9 cellular contexts compared by ENCODE assay signal in genomic region chr3:58490860-58491501, GRCh38. TPM values are rescaled to one million over a fixed set of nuclear protein-coding genes. Genes with fewer than 3 reads are reported as not detected.
DNase-seq lines count a peak whose midpoint lies in the region; ATAC-seq, FAIRE-seq and TF ChIP-seq lines count a peak whose summit lies in the region.
"Had no signal": no experiment of that assay in that cellular context is flagged by ENCODE, and none has a peak within 500 bp of the region (broad histone marks: within the 10 kb centered on the region; RNA-seq: fewer than 3 reads in every experiment).

No MANE protein-coding gene starts in this region.

- 58% methylated on average over 19 of the region's 19 CpGs for WGBS in K562 (ENCODE audit: insufficient coverage, low coverage, missing lambda C conversion rate)
- 46% methylated on average over 9 of the region's 19 CpGs for WGBS in right lobe of liver (ENCODE audit: insufficient coverage, low coverage, low lambda C conversion rate, missing lambda C conversion rate)

- peak overlapping the region; percentile 39; the same call in 1 of the 3 replicates for H3K27ac ChIP-seq in K562 (ENCODE audit: extremely low read depth, low read depth, low read length)
- peak overlapping the region; percentile 50 to 60 (median 54) for H3K27ac ChIP-seq in right lobe of liver
- H3K27ac ChIP-seq in tibial artery: peak overlapping the region; percentile 80 to 87

- BruUV-seq in K562 (replicated peaks; lab: Mats Ljungman, UMichigan): no TSS peak

- peak overlapping the region; percentile 24 to 85; a peak in 3 of 4 replicates for H3K9ac ChIP-seq in K562 (ENCODE audit: insufficient read depth in 1 of 2, low read depth in 2 of 2, low read length in 2 of 2)

- no peaks in the 10 kb centered on the region for H3K9me1 ChIP-seq in K562 (ENCODE audit: control insufficient read depth, insufficient read depth, low read length)

- peak overlapping the region; percentile 83 for H3K4me2 ChIP-seq in K562 (ENCODE audit: insufficient read depth, low read length)

- intact Hi-C loops in K562 (cut with micrococcal nuclease) (loop anchor here (2.0 kb wide), 2 partner anchors 42 to 158 kb away; partner anchors contain the start of gene PXK), right lobe of liver (cut with DNase I) (loop anchor here (5.0 kb wide), 2 partner anchors 36 to 41 kb away; no protein-coding TSS in a partner anchor), tibial artery (cut with DNase I; ENCODE audit: low total_unique reads) (no loop called here)

- TF ChIP-seq CTCF in K562 (IDR thresholded peaks at IDR 0.05 in 2 of 3, conservative IDR thresholded peaks at IDR 0.05 in 1 of 3; ENCODE audit: insufficient read depth in 2 of 3, low read depth in 1 of 3, low read length in 3 of 3): no peak
- TF ChIP-seq CTCF in right lobe of liver (IDR thresholded peaks at IDR 0.05): no peak
- TF ChIP-seq CTCF in tibial artery (IDR thresholded peaks at IDR 0.05): no peak

- POLR2A ChIA-PET in K562 (lab: Yijun Ruan, JAX): interaction anchor here (0.6 to 1.7 kb wide), 2 partner anchors 109 to 184 kb away, joined by 3 to 5 read pairs; partner anchors contain the start of gene HTD2

- TF ChIP-seq POLR2A in K562 (conservative IDR thresholded peaks at IDR 0.05) (no peak), right lobe of liver (IDR thresholded peaks at IDR 0.05) (no peak)

- H3K4me1 ChIP-seq in K562 (replicated peaks in 1 of 2; ENCODE audit: control insufficient read depth in 2 of 2, insufficient read depth in 2 of 2, low read length in 2 of 2) (peaks cover 24 to 28% of the 10 kb centered on the region in 2 experiments; a peak in 4 of 5 replicates), right lobe of liver (peaks cover 0 to 46% (median 11%) of the 10 kb centered on the region in 4 donors), tibial artery (peaks cover 0 to 43% (median 29%) of the 10 kb centered on the region in 4 donors)

- ATAC-seq in K562: peak; percentile 5; the same call in 2 of the 3 replicates
- peak in 2 of 4 donors; percentile 2 to 5 for ATAC-seq in right lobe of liver
- ATAC-seq in GM19395 (IDR thresholded peaks at IDR 0.05; ENCODE audit: unreplicated experiment): no peak

- H3K9me3 ChIP-seq in K562 (replicated peaks; ENCODE audit: control insufficient read depth, insufficient read depth, low read depth, low read length) (no peaks in the 10 kb centered on the region), right lobe of liver (no peaks in the 10 kb centered on the region), tibial artery (no peaks in the 10 kb centered on the region)

- peak; percentile 26 for FAIRE-seq in K562 (lab: Jason Lieb, UNC)
- FAIRE-seq: D721Med had no signal

- H3K27me3 ChIP-seq in K562 (ENCODE audit: control insufficient read depth in 2 of 2, insufficient read depth in 2 of 2, low read length in 2 of 2) (no peaks in the 10 kb centered on the region), right lobe of liver (no peaks in the 10 kb centered on the region), tibial artery (no peaks in the 10 kb centered on the region)

- no peaks in the 10 kb centered on the region for H3K36me3 ChIP-seq in K562 (ENCODE audit: control insufficient read depth, insufficient read depth, low read length)
- no peaks in the 10 kb centered on the region for H3K36me3 ChIP-seq in right lobe of liver
- no peaks in the 10 kb centered on the region for H3K36me3 ChIP-seq in tibial artery

- H4K20me1 ChIP-seq in K562 (replicated peaks; ENCODE audit: control insufficient read depth, insufficient read depth, low read length): no peaks in the 10 kb centered on the region

- H3K4me3 ChIP-seq in K562: peak overlapping the region; percentile 38
- H3K4me3 ChIP-seq in right lobe of liver: peak overlapping the region; percentile 29 to 90 (median 47)
- peak overlapping the region; percentile 84 to 90 for H3K4me3 ChIP-seq in tibial artery

- no peak for TF ChIP-seq RAD21 in K562 (CRISPR knock-in tag; conservative IDR thresholded peaks at IDR 0.05 in 1 of 2, IDR thresholded peaks at IDR 0.05 in 1 of 2)

- H2AFZ ChIP-seq in K562 (ENCODE audit: low read depth, low read length): peak overlapping the region; percentile 84

- no peak for TF ChIP-seq EP300 in K562 (IDR thresholded peaks at IDR 0.05; ENCODE audit: low read length)

- peaks cover 17% of the 10 kb centered on the region; the same call in 2 of the 3 replicates for H3K79me2 ChIP-seq in K562 (ENCODE audit: control insufficient read depth, insufficient read depth, low read length)

- peak; percentile 61 for DNase-seq in activated CD8-positive, alpha-beta memory T cell treated with anti-CD3 and anti-CD28 coated beads for 24 hours
- DNase-seq in activated CD8-positive, alpha-beta memory T cell treated with anti-CD3 and anti-CD28 coated beads, Interleukin-2, amount 50 U/mL, for 48 hours: no peak
- DNase-seq in K562 (ENCODE audit: extremely low read depth in 1 of 4, low spot score in 3 of 4) (no peak), right lobe of liver (peak; percentile 50 to 72 (median 59)), tibial artery (peak; percentile 24 to 71), NCI-H1417 treated with DMSO at 0.1 percent for 48 hours (lab: John Stamatoyannopoulos, UW) (no peak), NCI-H82 treated with DMSO at 0.1 percent for 48 hours (lab: John Stamatoyannopoulos, UW; ENCODE audit: unreplicated experiment) (no peak)

- in situ Hi-C loops in K562 (cut with MboI): no loop called here

- CTCF ChIA-PET in K562 (lab: Yijun Ruan, JAX; ENCODE audit: low intra/inter-chr PET ratio): interaction anchor here (0.7 kb wide), 1 partner anchor 42 kb away, joined by 3 read pairs; no protein-coding TSS in a partner anchor

TF ChIP-seq in K562, 482 proteins besides CTCF, POLR2A, EP300 and RAD21 (continues in another document):
- no peak for TF ChIP-seq ARHGAP35 (IDR thresholded peaks at IDR 0.05; ENCODE audit: partially characterized antibody)

RNA-seq across cellular contexts. Expression of gene KCTD6, which starts 0.9 kb away (rescaled TPM):
- 7.6 and 24.0 TPM in 2 replicates for total RNA-seq in K562 (2011; cell fraction: chromatin; rRNA removed; ENCODE audit: low replicate concordance)
- 3.5 and 5.3 TPM in 2 replicates for total RNA-seq in K562 (2011; cell fraction: nucleolus; rRNA removed)
- 7.4 and 11.0 TPM in 2 replicates for total RNA-seq in K562 (2011; cell fraction: nucleoplasm; rRNA removed)
- total RNA-seq in K562 (2014; rRNA removed) (2.1 and 4.4 TPM in 2 replicates), K562 (2014; rRNA removed; fragmentation: Illumina TruSeq; extraction: Trizol) (3.7 and 5.1 TPM in 2 replicates), K562 (2015; rRNA removed; fragmentation: Illumina TruSeq; extraction: Trizol) (5.2 and 5.3 TPM in 2 replicates), K562 (2021) (3.0 and 3.5 TPM in 2 replicates), right lobe of liver (1 to 10 TPM; 4.3 to 9.6 (median 8.0) TPM)
- polyA plus RNA-seq in K562 (2011; rRNA removed) (5.0 and 5.1 TPM in 2 replicates), K562 (2014; fragmentation: Illumina TruSeq; extraction: Trizol) (4.2 and 5.9 TPM in 2 replicates), K562 (2014; fragmentation: Nextera tagmentation; extraction: Ambion mirVana) (1 to 10 TPM; 4.0 to 4.5 TPM), K562 (2014; rRNA removed) (3.9 and 5.3 TPM in 2 replicates)
- polyA plus RNA-seq in K562 (2011; cell fraction: cytosol; rRNA removed): 2.4 and 3.2 TPM in 2 replicates
- 2.8 and 3.6 TPM in 2 replicates for polyA plus RNA-seq in K562 (2011; cell fraction: nucleus; rRNA removed)
- 2.8 and 3.2 TPM in 2 replicates for polyA plus RNA-seq in K562 (2012)
- polyA minus RNA-seq in K562 (2011; rRNA and poly(A)+ RNA removed): 4.3 and 5.2 TPM in 2 replicates
- 2.5 TPM in 1 of 2 replicates, not detected in the other for polyA minus RNA-seq in K562 (2011; cell fraction: cytosol; rRNA and poly(A)+ RNA removed)
- 4.7 and 8.1 TPM in 2 replicates for polyA minus RNA-seq in K562 (2011; cell fraction: nucleus; rRNA and poly(A)+ RNA removed)

RNA-seq across cellular contexts. Expression of gene ACOX2, which starts 46.0 kb away (rescaled TPM):
- not detected in 2 replicates for total RNA-seq in K562 (2011; cell fraction: chromatin; rRNA removed; ENCODE audit: low replicate concordance)
- not detected in 2 replicates for total RNA-seq in K562 (2011; cell fraction: nucleolus; rRNA removed)
- total RNA-seq in K562 (2011; cell fraction: nucleoplasm; rRNA removed): not detected in 2 replicates
- not detected in 2 replicates for total RNA-seq in K562 (2014; rRNA removed)
- total RNA-seq in K562 (2014; rRNA removed; fragmentation: Illumina TruSeq; extraction: Trizol): not detected in 2 replicates
- total RNA-seq in K562 (2015; rRNA removed; fragmentation: Illumina TruSeq; extraction: Trizol): not detected in 2 replicates
- total RNA-seq in K562 (2021): not detected in 2 replicates
- polyA plus RNA-seq in K562 (2011; rRNA removed): not detected in 2 replicates
- polyA plus RNA-seq in K562 (2011; cell fraction: cytosol; rRNA removed): not detected in 2 replicates
- not detected in 2 replicates for polyA plus RNA-seq in K562 (2011; cell fraction: nucleus; rRNA removed)
- 0.25 TPM in 1 of 2 replicates, not detected in the other for polyA plus RNA-seq in K562 (2012)
- polyA plus RNA-seq in K562 (2014; fragmentation: Illumina TruSeq; extraction: Trizol): not detected in 2 replicates
- polyA plus RNA-seq in K562 (2014; fragmentation: Nextera tagmentation; extraction: Ambion mirVana): under 1 TPM in 1 of 2 experiments, not detected in 1; 0.15 TPM
- polyA plus RNA-seq in K562 (2014; rRNA removed): not detected in 2 replicates
- polyA minus RNA-seq in K562 (2011; rRNA and poly(A)+ RNA removed): 0.63 TPM in 1 of 2 replicates, not detected in the other
- not detected in 2 replicates for polyA minus RNA-seq in K562 (2011; cell fraction: cytosol; rRNA and poly(A)+ RNA removed)
- not detected in 2 replicates for polyA minus RNA-seq in K562 (2011; cell fraction: nucleus; rRNA and poly(A)+ RNA removed)
- 100 to 1,000 TPM in 3 of 6 experiments, 10 to 100 TPM in 3; 67.8 to 269 (median 149) TPM for total RNA-seq in right lobe of liver

RNA-seq across cellular contexts. Expression of gene PDHB, which starts 57.3 kb away (rescaled TPM):
- total RNA-seq in K562 (2011; cell fraction: chromatin; rRNA removed; ENCODE audit: low replicate concordance): 29.9 and 40.1 TPM in 2 replicates
- total RNA-seq in K562 (2011; cell fraction: nucleolus; rRNA removed): 18.7 and 20.1 TPM in 2 replicates
- 26.5 and 29.7 TPM in 2 replicates for total RNA-seq in K562 (2011; cell fraction: nucleoplasm; rRNA removed)
- total RNA-seq in K562 (2014; rRNA removed) (57.7 and 123 TPM in 2 replicates), K562 (2014; rRNA removed; fragmentation: Illumina TruSeq; extraction: Trizol) (66.0 and 71.2 TPM in 2 replicates), K562 (2015; rRNA removed; fragmentation: Illumina TruSeq; extraction: Trizol) (55.6 and 58.6 TPM in 2 replicates), K562 (2021) (50.9 and 51.2 TPM in 2 replicates), right lobe of liver (10 to 100 TPM; 35.5 to 70.2 (median 47.3) TPM)
- polyA plus RNA-seq in K562 (2011; rRNA removed) (68.6 and 85.2 TPM in 2 replicates), K562 (2014; fragmentation: Illumina TruSeq; extraction: Trizol) (54.3 and 58.0 TPM in 2 replicates), K562 (2014; fragmentation: Nextera tagmentation; extraction: Ambion mirVana) (100 to 1,000 TPM; 166 to 178 TPM), K562 (2014; rRNA removed) (90.0 and 131 TPM in 2 replicates)
- 28.3 and 45.0 TPM in 2 replicates for polyA plus RNA-seq in K562 (2011; cell fraction: cytosol; rRNA removed)
- 17.2 and 30.0 TPM in 2 replicates for polyA plus RNA-seq in K562 (2011; cell fraction: nucleus; rRNA removed)
- 32.5 and 57.0 TPM in 2 replicates for polyA plus RNA-seq in K562 (2012)
- polyA minus RNA-seq in K562 (2011; rRNA and poly(A)+ RNA removed): 46.6 and 49.0 TPM in 2 replicates
- polyA minus RNA-seq in K562 (2011; cell fraction: cytosol; rRNA and poly(A)+ RNA removed): 16.7 and 21.8 TPM in 2 replicates
- 14.8 and 20.8 TPM in 2 replicates for polyA minus RNA-seq in K562 (2011; cell fraction: nucleus; rRNA and poly(A)+ RNA removed)

Comparison
In these comparisons a context has a peak if more than half of its experiments do, and no peak if none do; other contexts are left out.
1. DNase-seq: peak in activated CD8-positive, alpha-beta memory T cell treated with anti-CD3 and anti-CD28 coated beads for 24 hours (single experiment), right lobe of liver (3 of 3) and tibial artery (2 of 2); none in activated CD8-positive, alpha-beta memory T cell treated with anti-CD3 and anti-CD28 coated beads, Interleukin-2, amount 50 U/mL, for 48 hours (single experiment), K562 (0 of 4), NCI-H1417 treated with DMSO at 0.1 percent for 48 hours (single experiment) and NCI-H82 treated with DMSO at 0.1 percent for 48 hours (single experiment).
2. RNA of gene ACOX2, which starts 46.0 kb away (total RNA-seq): 67.8 to 269 TPM in right lobe of liver; not detected in K562; every median in the first group is over 10 times any median in the second.
3. Peak in every context shown above with its lines, with median percentiles within 50 percentile points of each other: H3K27ac ChIP-seq and H3K4me3 ChIP-seq.